Comparison of ENCODE assay signal across 19 cellular contexts in genomic region chr2:191818725-191819333, GRCh38. TPM values are rescaled to one million over a fixed set of nuclear protein-coding genes. Genes with fewer than 3 reads are reported as not detected.
DNase-seq lines count a peak whose midpoint lies in the region; ATAC-seq and TF ChIP-seq lines count a peak whose summit lies in the region.
"Had no signal": no experiment of that assay in that cellular context is flagged by ENCODE, and none has a peak within 500 bp of the region (broad histone marks: within the 10 kb centered on the region; RNA-seq: fewer than 3 reads in every experiment).

No MANE protein-coding gene starts in this region.

- H3K36me3 Mint-ChIP-seq in activated CD8-positive, alpha-beta memory T cell treated with anti-CD3 and anti-CD28 coated beads, Interleukin-2, amount 10 ng/mL, durations not matched to agents 7 days and 5 days: no peaks in the 10 kb centered on the region
- H3K36me3 Mint-ChIP-seq: naive thymus-derived CD4-positive, alpha-beta T cell; stimulated activated naive B cell treated with anti-CD40 and anti-IgM and Interleukin-4, amounts not matched to agents 10 μg/mL and 1 μg/mL and 100 μg/mL, for 72 hours had no signal

- peak; percentile 71 for ATAC-seq in Right ventricle myocardium superior (ENCODE audit: poor library complexity)
- ATAC-seq in Right ventricle myocardium inferior: no peak
- ATAC-seq in activated CD8-positive, alpha-beta memory T cell treated with anti-CD3 and anti-CD28 coated beads, Interleukin-2, amount 10 ng/mL, durations not matched to agents 7 days and 5 days: no peak
- ATAC-seq in HG02852 (IDR thresholded peaks at IDR 0.05; ENCODE audit: unreplicated experiment): no peak
- ATAC-seq: A549; activated CD4-positive, alpha-beta T cell treated with anti-CD3 and anti-CD28 coated beads for 36 hours; foreskin keratinocyte; lower lobe of right lung; naive thymus-derived CD4-positive, alpha-beta T cell; stimulated activated naive B cell treated with anti-CD40 and anti-IgM and Interleukin-4, amounts not matched to agents 10 μg/mL and 1 μg/mL and 100 μg/mL, for 72 hours had no signal

- no peaks in the 10 kb centered on the region for H3K9me3 Mint-ChIP-seq in activated CD8-positive, alpha-beta memory T cell treated with anti-CD3 and anti-CD28 coated beads, Interleukin-2, amount 10 ng/mL, durations not matched to agents 7 days and 5 days (ENCODE audit: low read depth)
- H3K9me3 Mint-ChIP-seq: naive thymus-derived CD4-positive, alpha-beta T cell; stimulated activated naive B cell treated with anti-CD40 and anti-IgM and Interleukin-4, amounts not matched to agents 10 μg/mL and 1 μg/mL and 100 μg/mL, for 72 hours; T-helper 2 cell treated with Interferon-gamma antibody and Interleukin-4, amounts not matched to agents 5 μg/mL and 100 μg/mL, for 36 hours had no signal

- no peaks in the 10 kb centered on the region for H3K4me1 Mint-ChIP-seq in activated CD8-positive, alpha-beta memory T cell treated with anti-CD3 and anti-CD28 coated beads, Interleukin-2, amount 10 ng/mL, durations not matched to agents 7 days and 5 days
- H3K4me1 Mint-ChIP-seq: activated CD4-positive, alpha-beta T cell treated with anti-CD3 and anti-CD28 coated beads for 36 hours; naive thymus-derived CD4-positive, alpha-beta T cell; stimulated activated naive B cell treated with anti-CD40 and anti-IgM and Interleukin-4, amounts not matched to agents 10 μg/mL and 1 μg/mL and 100 μg/mL, for 72 hours had no signal

- intact Hi-C loops in Right ventricle myocardium superior (cut with DNase I) (loop anchor here (10.0 kb wide), 1 partner anchor 96 kb away; no protein-coding TSS in a partner anchor), Right ventricle myocardium inferior (cut with DNase I) (no loop called here)

- H3K4me3 Mint-ChIP-seq in activated CD8-positive, alpha-beta memory T cell treated with anti-CD3 and anti-CD28 coated beads, Interleukin-2, amount 10 ng/mL, durations not matched to agents 7 days and 5 days: no peak overlapping the region
- H3K4me3 Mint-ChIP-seq: activated CD4-positive, alpha-beta T cell treated with anti-CD3 and anti-CD28 coated beads for 36 hours; naive thymus-derived CD4-positive, alpha-beta T cell; stimulated activated naive B cell treated with anti-CD40 and anti-IgM and Interleukin-4, amounts not matched to agents 10 μg/mL and 1 μg/mL and 100 μg/mL, for 72 hours; T-helper 2 cell treated with Interferon-gamma antibody and Interleukin-4, amounts not matched to agents 5 μg/mL and 100 μg/mL, for 36 hours had no signal

- DNase-seq in Right ventricle myocardium superior: no peak
- DNase-seq in Right ventricle myocardium inferior (ENCODE audit: missing footprints): no peak
- DNase-seq in cardiac fibroblast (ENCODE audit: low read depth in 2 of 2): peak; percentile 44 to 48
- DNase-seq in hepatic stellate cell (ENCODE audit: low spot score): peak; percentile 23
- no peak for DNase-seq in LoVo (ENCODE audit: low spot score)
- no peak for DNase-seq in activated CD8-positive, alpha-beta memory T cell treated with anti-CD3 and anti-CD28 coated beads, Interleukin-2, amount 10 ng/mL, durations not matched to agents 7 days and 5 days
- no peak for DNase-seq in germinal center (ENCODE audit: low spot score)
- DNase-seq: activated CD4-positive, alpha-beta T cell treated with anti-CD3 and anti-CD28 coated beads for 36 hours; activated effector memory CD4-positive, alpha-beta T cell treated with anti-CD3 and anti-CD28 coated beads, Interleukin-2, amount 50 U/mL, for 16 hours; amygdala; foreskin keratinocyte; lower lobe of right lung; naive thymus-derived CD4-positive, alpha-beta T cell; NCI-H345; stimulated activated naive B cell treated with anti-CD40 and anti-IgM and Interleukin-4, amounts not matched to agents 10 μg/mL and 1 μg/mL and 100 μg/mL, for 72 hours; transverse colon had no signal

- H3K27me3 Mint-ChIP-seq in activated CD8-positive, alpha-beta memory T cell treated with anti-CD3 and anti-CD28 coated beads, Interleukin-2, amount 10 ng/mL, durations not matched to agents 7 days and 5 days: peaks cover 46% of the 10 kb centered on the region

- no peak overlapping the region for H3K27ac Mint-ChIP-seq in activated CD8-positive, alpha-beta memory T cell treated with anti-CD3 and anti-CD28 coated beads, Interleukin-2, amount 10 ng/mL, durations not matched to agents 7 days and 5 days
- H3K27ac Mint-ChIP-seq: activated CD4-positive, alpha-beta T cell treated with anti-CD3 and anti-CD28 coated beads for 36 hours; naive thymus-derived CD4-positive, alpha-beta T cell; stimulated activated naive B cell treated with anti-CD40 and anti-IgM and Interleukin-4, amounts not matched to agents 10 μg/mL and 1 μg/mL and 100 μg/mL, for 72 hours; T-helper 2 cell treated with Interferon-gamma antibody and Interleukin-4, amounts not matched to agents 5 μg/mL and 100 μg/mL, for 36 hours had no signal

- no peak overlapping the region for H3K4me3 ChIP-seq in cardiac fibroblast (replicated peaks in 1 of 2; ENCODE audit: low read depth in 2 of 2, low read length in 2 of 2)
- H3K4me3 ChIP-seq: A549, lower lobe of right lung, transverse colon had no signal

- no peak for TF ChIP-seq CTCF in cardiac fibroblast (IDR thresholded peaks at IDR 0.05; ENCODE audit: low read depth, low read length)

- CTCF ChIA-PET in activated CD8-positive, alpha-beta memory T cell treated with anti-CD3 and anti-CD28 coated beads, Interleukin-2, amount 10 ng/mL, durations not matched to agents 7 days and 5 days (lab: Charles Lee): no interaction called here

RNA-seq across cellular contexts. Expression of gene CAVIN2, which starts 28.1 kb away (rescaled TPM):
- total RNA-seq in Right ventricle myocardium superior: 104 TPM
- total RNA-seq in Right ventricle myocardium inferior: 109 TPM
- not detected for total RNA-seq in activated CD8-positive, alpha-beta memory T cell treated with anti-CD3 and anti-CD28 coated beads, Interleukin-2, amount 10 ng/mL, durations not matched to agents 7 days and 5 days
- total RNA-seq: activated CD4-positive, alpha-beta T cell treated with anti-CD3 and anti-CD28 coated beads for 36 hours had no signal

Comparison
In these comparisons a context has a peak if more than half of its experiments do, and no peak if none do; other contexts are left out.
1. DNase-seq: peak in cardiac fibroblast (2 of 2) and hepatic stellate cell (single experiment); none in Right ventricle myocardium superior (single experiment), Right ventricle myocardium inferior (single experiment), LoVo (single experiment), activated CD8-positive, alpha-beta memory T cell treated with anti-CD3 and anti-CD28 coated beads, Interleukin-2, amount 10 ng/mL, durations not matched to agents 7 days and 5 days (single experiment) and germinal center (single experiment).
2. RNA of gene CAVIN2, which starts 28.1 kb away (total RNA-seq): 109 TPM in Right ventricle myocardium inferior (single experiment) and 104 TPM in Right ventricle myocardium superior (single experiment); not detected in activated CD8-positive, alpha-beta memory T cell treated with anti-CD3 and anti-CD28 coated beads, Interleukin-2, amount 10 ng/mL, durations not matched to agents 7 days and 5 days; every median in the first group is over 100 times any median in the second.